In the genomic region with DNA sequence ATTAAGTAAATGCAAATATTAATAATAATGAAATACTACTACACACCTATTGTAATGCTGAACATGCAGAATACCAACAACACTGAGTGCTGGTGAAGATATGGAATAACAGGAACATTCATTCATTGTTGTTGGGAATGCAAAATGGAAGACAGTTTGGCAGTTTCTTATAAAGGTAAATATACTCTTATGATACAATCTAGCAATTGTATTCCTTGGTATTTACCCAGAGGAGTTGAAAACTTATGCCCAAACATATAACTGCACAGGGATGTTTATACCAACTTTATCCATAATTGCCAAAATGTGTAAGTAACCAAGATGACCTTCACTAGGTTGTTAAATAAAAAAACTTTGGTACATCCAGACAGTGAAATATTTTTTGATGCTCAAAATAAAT, we compare ENCODE assay signal across 5 cellular contexts.
"Had no signal": no experiment of that assay in that cellular context is flagged by ENCODE, and none has a peak within 500 bp of the region (broad histone marks: within the 10 kb centered on the region; RNA-seq: fewer than 3 reads in every experiment).

No MANE protein-coding gene starts in this region.

- DNase-seq: IMR-90, KBM-7, KG1 had no signal

- ATAC-seq: HepG2, K562 had no signal

- H3K4me3 ChIP-seq: K562 had no signal
